ENCODE assay signal across 18 cellular contexts in the genomic region with DNA sequence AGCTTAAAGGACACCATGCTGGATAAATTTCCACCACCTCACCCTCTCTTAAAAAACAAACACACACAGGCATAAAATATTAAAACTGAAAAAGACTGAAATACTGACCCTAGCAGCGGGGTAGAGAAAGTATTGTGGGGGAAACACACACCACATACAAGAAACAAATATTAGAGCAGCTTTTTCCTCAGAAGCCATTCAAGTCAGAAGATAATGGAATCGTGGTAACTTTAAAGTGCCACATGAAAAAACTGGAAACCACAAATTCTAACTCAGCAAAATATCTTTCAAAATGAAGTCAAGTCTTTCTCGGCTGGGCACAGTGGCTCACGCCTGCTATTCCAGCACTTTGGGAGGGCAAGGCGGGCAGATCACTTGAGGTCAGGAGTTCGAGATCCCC.
"Had no signal": no experiment of that assay in that cellular context is flagged by ENCODE, and none has a peak within 500 bp of the region (broad histone marks: within the 10 kb centered on the region; RNA-seq: fewer than 3 reads in every experiment).

No MANE protein-coding gene starts in this region.

- H3K4me3 ChIP-seq: dorsolateral prefrontal cortex, lower lobe of right lung, ovary, psoas muscle, sigmoid colon, suprapubic skin, transverse colon, vagina had no signal

- H3K9me3 ChIP-seq: lower lobe of right lung, ovary, psoas muscle, sigmoid colon, suprapubic skin, transverse colon, vagina had no signal

- H3K27ac ChIP-seq: dorsolateral prefrontal cortex, lower lobe of right lung, ovary, psoas muscle, sigmoid colon, suprapubic skin, transverse colon, vagina had no signal

- H3K36me3 ChIP-seq: lower lobe of right lung, ovary, suprapubic skin, transverse colon, vagina had no signal

- H3K27me3 ChIP-seq: dorsolateral prefrontal cortex, ovary, sigmoid colon, suprapubic skin, transverse colon, vagina had no signal

- H3K4me1 ChIP-seq: lower lobe of right lung, psoas muscle, sigmoid colon, suprapubic skin, transverse colon, vagina had no signal

- DNase-seq: dorsolateral prefrontal cortex; effector CD4-positive, alpha-beta T cell; left ventricle myocardium superior; lower lobe of right lung; naive thymus-derived CD8-positive, alpha-beta T cell; nephron progenitor cell; nucleus accumbens; ovary; posterior cingulate gyrus; psoas muscle; right cardiac atrium; sigmoid colon; stimulated activated CD4-positive, alpha-beta T cell treated with anti-CD3 and anti-CD28 coated beads, Interleukin-4, amount 100 ng/mL, for 4 hours; stimulated activated naive CD8-positive, alpha-beta T cell treated with anti-CD3 and anti-CD28 coated beads, Interleukin-15, Interleukin-2, amounts not matched to agents 100 U/mL and 50 U/mL, for 24 hours; transverse colon had no signal

- ATAC-seq: left ventricle myocardium superior; lower lobe of right lung; naive thymus-derived CD8-positive, alpha-beta T cell; psoas muscle; right cardiac atrium; stimulated activated memory B cell treated with anti-CD40 and anti-IgM and Interleukin-4, amounts not matched to agents 10 μg/mL and 1 μg/mL and 100 μg/mL, for 72 hours; stimulated activated naive CD8-positive, alpha-beta T cell treated with anti-CD3 and anti-CD28 coated beads, Interleukin-15, Interleukin-2, amounts not matched to agents 100 U/mL and 50 U/mL, for 24 hours had no signal
